8 cellular contexts compared by ENCODE assay signal in the genomic region with DNA sequence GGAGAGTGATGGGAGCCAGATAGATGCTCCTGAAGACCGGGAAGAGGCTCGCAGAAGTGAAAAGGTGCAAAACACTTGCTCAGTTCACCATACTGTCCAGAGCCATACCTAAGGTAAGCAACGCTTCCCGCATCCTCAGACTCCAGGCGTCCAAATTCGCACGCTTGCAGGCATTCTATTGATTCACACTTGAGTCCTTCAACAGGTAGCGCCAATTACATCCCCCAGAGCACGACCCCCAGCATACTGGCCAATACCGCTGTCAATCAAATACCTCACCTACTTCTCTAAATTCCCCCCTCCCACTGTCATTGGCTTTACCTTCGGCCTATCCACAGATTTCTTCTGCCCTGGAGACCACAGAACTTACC. TPM values are rescaled to one million over a fixed set of nuclear protein-coding genes. Genes with fewer than 3 reads are reported as not detected.
DNase-seq lines count a peak whose midpoint lies in the region; FAIRE-seq and TF ChIP-seq lines count a peak whose summit lies in the region.

No MANE protein-coding gene starts in this region.

- H3K4me3 ChIP-seq in OCI-LY7 (ENCODE audit: low read depth, low read length, poor library complexity, severe bottlenecking) (peak overlapping the region; percentile 74), iPS-11a (ENCODE audit: low read depth, low read length) (peak overlapping the region; percentile 64), subcutaneous abdominal adipose tissue (ENCODE audit: low read depth in 1 of 5, low read length in 5 of 5) (peak overlapping the region in 3 of 5 donors; percentile 53 to 76 (median 66)), brain microvascular endothelial cell (ENCODE audit: low read depth, low read length) (no peak overlapping the region)

- H3K27ac ChIP-seq in OCI-LY7 (ENCODE audit: low read depth, low read length, poor library complexity, severe bottlenecking) = no peak overlapping the region
- no peak overlapping the region for H3K27ac ChIP-seq in subcutaneous abdominal adipose tissue (ENCODE audit: low read depth, low read length)
- no peak overlapping the region for H3K27ac ChIP-seq in brain microvascular endothelial cell

- DNase-seq in activated CD4-positive, alpha-beta memory T cell treated with anti-CD3 and anti-CD28 coated beads, Interleukin-2, amount 10 ng/mL, durations not matched to agents 7 days and 5 days = no peak
- DNase-seq in activated CD4-positive, alpha-beta memory T cell treated with anti-CD3 and anti-CD28 coated beads for 36 hours = no peak
- no peak for DNase-seq in OCI-LY7 (ENCODE audit: low spot score)
- no peak for DNase-seq in brain microvascular endothelial cell
- DNase-seq in D721Med (ENCODE audit: insufficient read length, low spot score) = no peak
- no peak for DNase-seq in DMS 273 (lab: John Stamatoyannopoulos, UW; ENCODE audit: unreplicated experiment)

- no peak for FAIRE-seq in D721Med (lab: Jason Lieb, UNC)

- no peaks in the 10 kb centered on the region for H3K9me3 ChIP-seq in OCI-LY7 (ENCODE audit: low read length)
- H3K9me3 ChIP-seq in subcutaneous abdominal adipose tissue (ENCODE audit: control insufficient read depth in 5 of 5, low read length in 5 of 5) = no peaks in the 10 kb centered on the region

- H3K79me2 ChIP-seq in OCI-LY7 (ENCODE audit: insufficient read depth, low read depth, low read length) = 0 out of 2 replicates have a peak, but pooled peaks cover 3% of the 10 kb centered on the region

- no peak for TF ChIP-seq CTCF in OCI-LY7 (conservative IDR thresholded peaks at IDR 0.05; ENCODE audit: low read length)
- no peak for TF ChIP-seq CTCF in brain microvascular endothelial cell (IDR thresholded peaks at IDR 0.05; ENCODE audit: low read depth, low read length, missing control alignments)
- TF ChIP-seq CTCF in D721Med (IDR thresholded peaks at IDR 0.05; ENCODE audit: insufficient read depth, missing control alignments) = no peak

- in situ Hi-C loops in brain microvascular endothelial cell (cut with HindIII; ENCODE audit: low pct_ligation_motif_present, low sequenced_read_pairs) = no loop called here

- no peaks in the 10 kb centered on the region for H3K9me2 ChIP-seq in OCI-LY7 (ENCODE audit: insufficient read depth, low read length)

- H3K36me3 ChIP-seq in OCI-LY7 (ENCODE audit: insufficient read depth, low read length) (no peaks in the 10 kb centered on the region), subcutaneous abdominal adipose tissue (ENCODE audit: control insufficient read depth in 5 of 5, insufficient read depth in 5 of 5, low read length in 5 of 5) (no peaks in the 10 kb centered on the region), brain microvascular endothelial cell (replicated peaks) (no peaks in the 10 kb centered on the region)

- H3K27ac Mint-ChIP-seq in activated CD4-positive, alpha-beta memory T cell treated with anti-CD3 and anti-CD28 coated beads, Interleukin-2, amount 10 ng/mL, durations not matched to agents 7 days and 5 days = no peak overlapping the region
- H3K27ac Mint-ChIP-seq in activated CD4-positive, alpha-beta memory T cell treated with anti-CD3 and anti-CD28 coated beads for 36 hours = no peak overlapping the region

- H3K27me3 Mint-ChIP-seq in activated CD4-positive, alpha-beta memory T cell treated with anti-CD3 and anti-CD28 coated beads, Interleukin-2, amount 10 ng/mL, durations not matched to agents 7 days and 5 days = peaks cover 40% of the 10 kb centered on the region
- peaks cover 41% of the 10 kb centered on the region for H3K27me3 Mint-ChIP-seq in activated CD4-positive, alpha-beta memory T cell treated with anti-CD3 and anti-CD28 coated beads for 36 hours

- no peak overlapping the region for H3K9ac ChIP-seq in subcutaneous abdominal adipose tissue (ENCODE audit: low read length in 5 of 5)

- no peaks in the 10 kb centered on the region for H3K9me3 Mint-ChIP-seq in activated CD4-positive, alpha-beta memory T cell treated with anti-CD3 and anti-CD28 coated beads, Interleukin-2, amount 10 ng/mL, durations not matched to agents 7 days and 5 days
- no peaks in the 10 kb centered on the region for H3K9me3 Mint-ChIP-seq in activated CD4-positive, alpha-beta memory T cell treated with anti-CD3 and anti-CD28 coated beads for 36 hours

- H3K4me3 Mint-ChIP-seq in activated CD4-positive, alpha-beta memory T cell treated with anti-CD3 and anti-CD28 coated beads, Interleukin-2, amount 10 ng/mL, durations not matched to agents 7 days and 5 days = peak overlapping the region; percentile 11
- no peak overlapping the region for H3K4me3 Mint-ChIP-seq in activated CD4-positive, alpha-beta memory T cell treated with anti-CD3 and anti-CD28 coated beads for 36 hours

- peaks cover 11 to 23% (median 21%) of the 10 kb centered on the region in 5 donors for H3K27me3 ChIP-seq in subcutaneous abdominal adipose tissue (ENCODE audit: control insufficient read depth in 5 of 5, insufficient read depth in 4 of 5, low read length in 5 of 5)
- peaks cover 8% of the 10 kb centered on the region for H3K27me3 ChIP-seq in brain microvascular endothelial cell (replicated peaks)

- peaks cover 6% of the 10 kb centered on the region for H3K36me3 Mint-ChIP-seq in activated CD4-positive, alpha-beta memory T cell treated with anti-CD3 and anti-CD28 coated beads, Interleukin-2, amount 10 ng/mL, durations not matched to agents 7 days and 5 days (ENCODE audit: low read depth)
- H3K36me3 Mint-ChIP-seq in activated CD4-positive, alpha-beta memory T cell treated with anti-CD3 and anti-CD28 coated beads for 36 hours = peaks cover 3% of the 10 kb centered on the region

- H4K20me1 ChIP-seq in OCI-LY7 (ENCODE audit: insufficient read depth, low read length) = no peaks in the 10 kb centered on the region

- POLR2A ChIA-PET in activated CD4-positive, alpha-beta memory T cell treated with anti-CD3 and anti-CD28 coated beads, Interleukin-2, amount 10 ng/mL, durations not matched to agents 7 days and 5 days (lab: Charles Lee) = no interaction called here
- POLR2A ChIA-PET in activated CD4-positive, alpha-beta memory T cell treated with anti-CD3 and anti-CD28 coated beads for 36 hours (lab: Charles Lee) = no interaction called here
- POLR2A ChIA-PET in OCI-LY7 (lab: Charles Lee) = interaction anchor here (1.0 kb wide), 1 partner anchor 166 kb away, joined by 3 read pairs; no protein-coding TSS in a partner anchor

- H3K4me1 ChIP-seq in OCI-LY7 (ENCODE audit: insufficient read depth, low read length, poor library complexity, severe bottlenecking) (no peaks in the 10 kb centered on the region), subcutaneous abdominal adipose tissue (ENCODE audit: control insufficient read depth in 5 of 5, insufficient read depth in 5 of 5, low read length in 5 of 5) (peaks cover 0 to 21% (median 18%) of the 10 kb centered on the region in 5 donors)

- no TSS peak for BruUV-seq in OCI-LY7 (replicated peaks; lab: Mats Ljungman, UMichigan)

- CTCF ChIA-PET in activated CD4-positive, alpha-beta memory T cell treated with anti-CD3 and anti-CD28 coated beads, Interleukin-2, amount 10 ng/mL, durations not matched to agents 7 days and 5 days (lab: Charles Lee) = no interaction called here
- CTCF ChIA-PET in activated CD4-positive, alpha-beta memory T cell treated with anti-CD3 and anti-CD28 coated beads for 36 hours (lab: Charles Lee) = interaction anchor here (0.7 kb wide), 1 partner anchor 664 kb away, joined by 3 read pairs; no protein-coding TSS in a partner anchor
- CTCF ChIA-PET in OCI-LY7 (lab: Charles Lee; ENCODE audit: unreplicated experiment) = no interaction called here

- intact Hi-C loops in activated CD4-positive, alpha-beta memory T cell treated with anti-CD3 and anti-CD28 coated beads for 36 hours (cut with micrococcal nuclease) = no loop called here
- intact Hi-C loops in OCI-LY7 (cut with micrococcal nuclease; ENCODE audit: unreplicated experiment) = loop anchor here (2.0 to 5.0 kb wide), 2 partner anchors 107 to 165 kb away; partner anchors contain the start of genes GTF2E1 and RABL3

- peak overlapping the region; percentile 78; the same call in 1 of the 2 replicates for H2AFZ ChIP-seq in OCI-LY7 (ENCODE audit: low read length)

- H3K4me2 ChIP-seq in OCI-LY7 (ENCODE audit: low read length) = peak overlapping the region; percentile 73

- H3K4me1 Mint-ChIP-seq in activated CD4-positive, alpha-beta memory T cell treated with anti-CD3 and anti-CD28 coated beads, Interleukin-2, amount 10 ng/mL, durations not matched to agents 7 days and 5 days = peaks cover 11% of the 10 kb centered on the region
- peaks cover 12% of the 10 kb centered on the region for H3K4me1 Mint-ChIP-seq in activated CD4-positive, alpha-beta memory T cell treated with anti-CD3 and anti-CD28 coated beads for 36 hours (ENCODE audit: low read depth)

RNA-seq across cellular contexts. Expression of gene STXBP5L, which starts 0.4 kb away (rescaled TPM):
- total RNA-seq in activated CD4-positive, alpha-beta memory T cell treated with anti-CD3 and anti-CD28 coated beads, Interleukin-2, amount 10 ng/mL, durations not matched to agents 7 days and 5 days = not detected
- total RNA-seq in activated CD4-positive, alpha-beta memory T cell treated with anti-CD3 and anti-CD28 coated beads for 36 hours = not detected
- 2.1 and 2.7 TPM in 2 replicates for total RNA-seq in OCI-LY7 (2014; rRNA removed; shearing (Covaris generic))
- total RNA-seq in OCI-LY7 (2022) = 10.1 and 10.5 TPM in 2 replicates
